29 cellular contexts compared by ENCODE assay signal in the genomic region with DNA sequence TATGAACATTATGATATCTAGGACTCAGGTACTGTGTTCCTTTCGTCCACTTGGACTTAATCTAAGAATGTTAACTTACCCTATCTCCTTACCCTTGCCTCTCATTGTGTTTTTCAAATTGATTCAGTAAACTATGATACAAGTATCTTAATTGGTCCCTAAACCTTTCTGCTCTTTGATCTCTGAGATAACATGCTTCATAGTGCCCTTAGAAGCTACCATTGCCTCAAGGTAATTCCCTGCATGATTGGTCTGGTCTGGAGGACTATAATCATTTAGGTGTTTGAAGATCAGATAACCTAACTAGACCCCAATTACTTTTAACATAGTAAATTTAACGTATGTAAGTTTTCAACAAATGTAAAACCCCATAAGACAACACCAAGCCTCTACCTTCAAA.
"Had no signal": no experiment of that assay in that cellular context is flagged by ENCODE, and none has a peak within 500 bp of the region (broad histone marks: within the 10 kb centered on the region; RNA-seq: fewer than 3 reads in every experiment).

No MANE protein-coding gene starts in this region.

- H3K9me3 ChIP-seq: adrenal gland, body of pancreas, breast epithelium had no signal

- ATAC-seq: activated CD8-positive, alpha-beta T cell treated with anti-CD3 and anti-CD28 coated beads for 36 hours; activated naive CD4-positive, alpha-beta T cell treated with anti-CD3 and anti-CD28 coated beads, Interleukin-2, amount 50 U/mL, for 72 hours; activated T-cell treated with anti-CD3 and anti-CD28 coated beads, Interleukin-2, amount 50 U/mL, for 4 hours; activated T-cell treated with anti-CD3 and anti-CD28 coated beads, Interleukin-2, amount 50 U/mL, for 72 hours; activated T-helper 17 cell treated with anti-CD3 and anti-CD28 coated beads, Interleukin-2, amount 50 U/mL, for 72 hours; body of pancreas; T-helper 17 cell had no signal

- DNase-seq: activated B cell treated with CpG ODN at 0.5 μM for 24 hours; activated CD4-positive, alpha-beta memory T cell treated with anti-CD3 and anti-CD28 coated beads for 36 hours; activated CD4-positive, alpha-beta T cell treated with anti-CD3 and anti-CD28 coated beads for 4 hours; activated CD4-positive, alpha-beta T cell treated with anti-CD3 and anti-CD28 coated beads, Interleukin-2, amount 10 ng/mL, durations not matched to agents 24 days and 14 days; activated CD4-positive, alpha-beta T cell treated with anti-CD3 and anti-CD28 coated beads, Interleukin-2, amount 50 U/mL, for 1 hour; activated CD4-positive, alpha-beta T cell treated with anti-CD3 and anti-CD28 coated beads, Interleukin-2, amount 50 U/mL, for 4 hours; activated CD4-positive, CD25-positive, alpha-beta regulatory T cell treated with anti-CD3 and anti-CD28 coated beads, Interleukin-2, amount 50 U/mL, for 72 hours; activated CD8-positive, alpha-beta memory T cell treated with anti-CD3 and anti-CD28 coated beads, Interleukin-2, amount 50 U/mL, for 4 hours; activated CD8-positive, alpha-beta T cell treated with anti-CD3 and anti-CD28 coated beads for 36 hours; activated effector memory CD4-positive, alpha-beta T cell treated with anti-CD3 and anti-CD28 coated beads, Interleukin-2, amount 50 U/mL, for 16 hours; activated gamma-delta T cell treated with Interleukin-2 at 50 U/mL for 16 hours; activated naive CD4-positive, alpha-beta T cell; activated naive CD4-positive, alpha-beta T cell treated with anti-CD3 and anti-CD28 coated beads for 36 hours; activated naive CD4-positive, alpha-beta T cell treated with anti-CD3 and anti-CD28 coated beads, Interleukin-2, amount 50 U/mL, for 16 hours; activated naive CD8-positive, alpha-beta T cell treated with anti-CD3 and anti-CD28 coated beads for 36 hours; activated T-cell treated with anti-CD3 and anti-CD28 coated beads for 4 hours; activated T-cell treated with anti-CD3 and anti-CD28 coated beads, Interleukin-2, amount 50 U/mL, for 1 hour; activated T-cell treated with anti-CD3 and anti-CD28 coated beads, Interleukin-2, amount 50 U/mL, for 4 hours; activated T-cell treated with anti-CD3 and anti-CD28 coated beads, Interleukin-2, amount 50 U/mL, for 72 hours; adrenal gland; amniotic stem cell; aorta; body of pancreas; brain microvascular endothelial cell; central memory CD4-positive, alpha-beta T cell; T-helper 17 cell had no signal

- H3K4me1 ChIP-seq: adrenal gland, body of pancreas, breast epithelium had no signal

- H3K36me3 ChIP-seq: adrenal gland, brain microvascular endothelial cell, breast epithelium had no signal

- H3K4me3 ChIP-seq: adrenal gland, body of pancreas, breast epithelium had no signal
